ENCODE assay signal across 9 cellular contexts in the genomic region with DNA sequence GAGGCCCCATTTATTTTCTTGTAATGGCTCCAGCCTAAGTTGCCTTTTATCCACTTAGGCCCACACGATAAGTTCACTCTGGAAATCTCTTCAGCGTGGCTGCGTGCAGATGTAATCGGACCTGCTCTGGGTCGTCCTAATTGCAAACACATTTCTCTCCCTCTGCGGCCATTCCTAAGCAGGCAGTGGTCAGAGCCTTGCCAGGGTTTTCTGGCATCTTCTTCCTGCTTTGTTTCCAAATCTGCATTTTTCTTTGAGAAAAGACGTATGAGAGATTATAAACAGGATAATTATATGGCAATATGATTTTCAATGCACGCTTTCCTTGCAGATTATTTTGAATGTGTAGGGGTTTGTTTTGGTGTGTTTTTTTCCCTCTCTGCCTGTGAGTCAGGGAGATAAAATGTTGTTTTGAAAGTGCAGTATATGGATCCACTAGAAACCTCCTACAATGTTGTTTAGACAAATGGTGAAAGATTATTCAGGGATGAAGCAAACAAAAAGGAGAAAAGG.
A peak's percentile ranks its signal among the peaks of the same experiment; 100 is the strongest.
DNase-seq lines count a peak whose midpoint lies in the region; ATAC-seq and TF ChIP-seq lines count a peak whose summit lies in the region.
"Had no signal": no experiment of that assay in that cellular context is flagged by ENCODE, and none has a peak within 500 bp of the region (broad histone marks: within the 10 kb centered on the region; RNA-seq: fewer than 3 reads in every experiment).

No MANE protein-coding gene starts in this region.

- ATAC-seq in omental fat pad (ENCODE audit: low FRiP score) (peak; percentile 85), GM18909 (IDR thresholded peaks at IDR 0.05; ENCODE audit: poor library complexity, unreplicated experiment) (no peak)

- TF ChIP-seq CTCF in AG04450 (IDR thresholded peaks at IDR 0.05; ENCODE audit: low read depth, low read length) (no peak), fibroblast of pulmonary artery (IDR thresholded peaks at IDR 0.05; ENCODE audit: low read length, missing control alignments) (no peak), omental fat pad (IDR thresholded peaks at IDR 0.05) (no peak), Peyer's patch (IDR thresholded peaks at IDR 0.05) (no peak)

- H3K27me3 ChIP-seq in AG04450 (ENCODE audit: control insufficient read depth, insufficient read depth, low read length) (no peaks in the 10 kb centered on the region), Peyer's patch (no peaks in the 10 kb centered on the region)

- peak overlapping the region; percentile 90 for H3K27ac ChIP-seq in AG04450 (ENCODE audit: low read depth, low read length)
- H3K27ac ChIP-seq in caudate nucleus (ENCODE audit: low read depth, low read length): no peak overlapping the region
- peak overlapping the region in 2 of 4 donors; percentile 49 to 60 for H3K27ac ChIP-seq in Peyer's patch

- TF ChIP-seq POLR2A in Peyer's patch (IDR thresholded peaks at IDR 0.05): no peak

- no peaks in the 10 kb centered on the region for H3K36me3 ChIP-seq in Peyer's patch

- peak; percentile 93 for DNase-seq in AG04450 (ENCODE audit: low read depth, low spot score)
- DNase-seq in fibroblast of pulmonary artery (ENCODE audit: low read depth): peak; percentile 96
- DNase-seq in omental fat pad (ENCODE audit: low spot score): no peak
- DNase-seq in caudate nucleus (lab: John Stamatoyannopoulos, UW): no peak
- no peak for DNase-seq in Peyer's patch
- DNase-seq in COLO668 (lab: John Stamatoyannopoulos, UW; ENCODE audit: unreplicated experiment): no peak
- DNase-seq: activated CD4-positive, alpha-beta T cell treated with anti-CD3 and anti-CD28 coated beads, Interleukin-2, amount 50 U/mL, for 4 hours had no signal

- POLR2A ChIA-PET in AG04450 (lab: Yijun Ruan, JAX): no interaction called here

- CTCF ChIA-PET in AG04450 (lab: Charles Lee): interaction anchor here (1.3 kb wide), 1 partner anchor 49 kb away, joined by 5 read pairs; no protein-coding TSS in a partner anchor

- peaks cover 0 to 8% (median 0%) of the 10 kb centered on the region in 4 donors for H3K4me1 ChIP-seq in Peyer's patch

- H3K4me3 ChIP-seq in AG04450 (ENCODE audit: low read depth, low read length): peak overlapping the region; percentile 27; the same call in 1 of the 2 replicates
- no peak overlapping the region for H3K4me3 ChIP-seq in fibroblast of pulmonary artery (replicated peaks; ENCODE audit: low read depth, low read length)
- H3K4me3 ChIP-seq in Peyer's patch: no peak overlapping the region

- H3K9me3 ChIP-seq in AG04450 (ENCODE audit: control insufficient read depth, insufficient read depth, low read length): no peaks in the 10 kb centered on the region
- H3K9me3 ChIP-seq in Peyer's patch: no peaks in the 10 kb centered on the region

TF ChIP-seq in PFSK-1, 5 proteins besides CTCF, POLR2A, EP300 and RAD21:
- TF ChIP-seq FOXP2 (optimal IDR thresholded peaks at IDR 0.05; ENCODE audit: borderline replicate concordance, extremely low read depth, extremely low read length, insufficient read depth) (peak; percentile 52), SIN3A (IDR thresholded peaks at IDR 0.05; ENCODE audit: borderline replicate concordance, insufficient read depth, low read length) (no peak), POLR2AphosphoS5 (IDR thresholded peaks at IDR 0.05; ENCODE audit: low read depth, low read length) (no peak), TAF1 (IDR thresholded peaks at IDR 0.05; ENCODE audit: borderline replicate concordance, insufficient read depth, low read length) (0 out of 2 replicates have a peak, but pooled peaks have one; percentile 24)

Comparison
In these comparisons a context has a peak if more than half of its experiments do, and no peak if none do; other contexts are left out.
1. DNase-seq: peak in AG04450 (single experiment) and fibroblast of pulmonary artery (single experiment); none in omental fat pad (single experiment), caudate nucleus (0 of 61), Peyer's patch (0 of 3) and COLO668 (single experiment).